ENCODE assay signal across 8 cellular contexts in genomic region chr11:60887531-60887930, GRCh38. TPM values are rescaled to one million over a fixed set of nuclear protein-coding genes. Genes with fewer than 3 reads are reported as not detected.
A peak's percentile ranks its signal among the peaks of the same experiment; 100 is the strongest.
DNase-seq lines count a peak whose midpoint lies in the region; ATAC-seq and TF ChIP-seq lines count a peak whose summit lies in the region.

No MANE protein-coding gene starts in this region.

- H3K4me1 ChIP-seq in GM23248 (ENCODE audit: insufficient read depth) = no peaks in the 10 kb centered on the region
- no peaks in the 10 kb centered on the region for H3K4me1 ChIP-seq in gastrocnemius medialis

- no peak overlapping the region for H3K4me2 ChIP-seq in GM23248 (ENCODE audit: unreplicated experiment)

- H3K79me2 ChIP-seq in GM23248 (ENCODE audit: insufficient read depth) = no peaks in the 10 kb centered on the region

- H3K27ac Mint-ChIP-seq in activated CD4-positive, alpha-beta memory T cell treated with anti-CD3 and anti-CD28 coated beads for 36 hours = no peak overlapping the region

- no peaks in the 10 kb centered on the region for H3K9me2 ChIP-seq in GM23248 (ENCODE audit: insufficient read depth)

- peaks cover 40% of the 10 kb centered on the region for H3K36me3 Mint-ChIP-seq in activated CD4-positive, alpha-beta memory T cell treated with anti-CD3 and anti-CD28 coated beads for 36 hours

- intact Hi-C loops in activated CD4-positive, alpha-beta memory T cell treated with anti-CD3 and anti-CD28 coated beads for 36 hours (cut with micrococcal nuclease) = loop anchor here (1.0 kb wide), 1 partner anchor 56 kb away; no protein-coding TSS in a partner anchor
- intact Hi-C loops in head of caudate nucleus (cut with DNase I) (no loop called here), gastrocnemius medialis (cut with DNase I; ENCODE audit: low total_unique reads) (loop anchor here (1.0 to 2.0 kb wide), 2 partner anchors 56 to 113 kb away; no protein-coding TSS in a partner anchor)

- H3K4me3 ChIP-seq in GM23248 (no peak overlapping the region), gastrocnemius medialis (no peak overlapping the region)

- no peaks in the 10 kb centered on the region for H4K20me1 ChIP-seq in GM23248 (ENCODE audit: insufficient read depth)

- CTCF ChIA-PET in activated CD4-positive, alpha-beta memory T cell treated with anti-CD3 and anti-CD28 coated beads for 36 hours (lab: Charles Lee) = interaction anchor here (0.9 to 2.9 kb wide), 16 partner anchors 9 to 112 kb away, joined by 3 to 100 read pairs (median 6); partner anchors contain the start of gene PRPF19

- H3K4me3 Mint-ChIP-seq in activated CD4-positive, alpha-beta memory T cell treated with anti-CD3 and anti-CD28 coated beads for 36 hours = no peak overlapping the region

- H3K27me3 ChIP-seq in GM23248 (replicated peaks; ENCODE audit: insufficient read depth) (no peaks in the 10 kb centered on the region), gastrocnemius medialis (no peaks in the 10 kb centered on the region)

- H3K27ac ChIP-seq in GM23248 (no peak overlapping the region), gastrocnemius medialis (no peak overlapping the region)

- H3K27me3 Mint-ChIP-seq in activated CD4-positive, alpha-beta memory T cell treated with anti-CD3 and anti-CD28 coated beads for 36 hours = no peaks in the 10 kb centered on the region

- ATAC-seq in gastrocnemius medialis (peak; percentile 54 to 86), HG03442 (IDR thresholded peaks at IDR 0.05; ENCODE audit: unreplicated experiment) (no peak), GM21619 (IDR thresholded peaks at IDR 0.05; ENCODE audit: unreplicated experiment) (no peak)

- DNase-seq in DMS 273 (lab: John Stamatoyannopoulos, UW; ENCODE audit: unreplicated experiment) (peak; percentile 81), GM23248 (peak; percentile 69), NCI-H2081 treated with DMSO at 0.1 percent for 48 hours (lab: John Stamatoyannopoulos, UW) (peak; percentile 60), head of caudate nucleus (peak in 29 of 42 donors; percentile 21 to 71 (median 45)), gastrocnemius medialis (no peak)
- peak; percentile 47 for DNase-seq in activated CD4-positive, alpha-beta memory T cell treated with anti-CD3 and anti-CD28 coated beads for 36 hours

- H2AFZ ChIP-seq in GM23248 = no peak overlapping the region

- H3K9me3 Mint-ChIP-seq in activated CD4-positive, alpha-beta memory T cell treated with anti-CD3 and anti-CD28 coated beads for 36 hours = no peaks in the 10 kb centered on the region

- in situ Hi-C loops in GM23248 (cut with MboI) (no loop called here), gastrocnemius medialis (cut with MboI; ENCODE audit: low sequenced_read_pairs in 4 of 4) (no loop called here)

- POLR2A ChIA-PET in activated CD4-positive, alpha-beta memory T cell treated with anti-CD3 and anti-CD28 coated beads for 36 hours (lab: Charles Lee) = interaction anchor here (1.2 kb wide), 1 partner anchor 15 kb away, joined by 5 read pairs; no protein-coding TSS in a partner anchor

- no peaks in the 10 kb centered on the region for H3K4me1 Mint-ChIP-seq in activated CD4-positive, alpha-beta memory T cell treated with anti-CD3 and anti-CD28 coated beads for 36 hours (ENCODE audit: low read depth)

- no peak overlapping the region for H3K9ac ChIP-seq in GM23248

- 60 to 65% methylated on average over 5 of the region's 5 CpGs for WGBS in GM23248 (ENCODE audit: low coverage in 1 of 2, low lambda C conversion rate in 2 of 2, missing lambda C conversion rate in 2 of 2), 2 experiments

- H3K36me3 ChIP-seq in GM23248 (ENCODE audit: low read depth) = no peaks in the 10 kb centered on the region
- peaks cover 0 to 24% of the 10 kb centered on the region in 2 donors for H3K36me3 ChIP-seq in gastrocnemius medialis

- peak; percentile 22 to 51 (median 46) for TF ChIP-seq CTCF in gastrocnemius medialis (IDR thresholded peaks at IDR 0.05 in 4 of 5, conservative IDR thresholded peaks at IDR 0.05 in 1 of 5)

- no peak for TF ChIP-seq POLR2A in gastrocnemius medialis (IDR thresholded peaks at IDR 0.05)

- H3K9me3 ChIP-seq in GM23248 (ENCODE audit: low read depth) (no peaks in the 10 kb centered on the region), gastrocnemius medialis (no peaks in the 10 kb centered on the region)

- H3F3A ChIP-seq in GM23248 (ENCODE audit: insufficient read depth) = no peaks in the 10 kb centered on the region

RNA-seq across cellular contexts. Expression of gene PRPF19, which starts 18.9 kb away (rescaled TPM):
- total RNA-seq in GM23248 (2014; rRNA removed; shearing (Covaris generic)) = 47.9 and 58.9 TPM in 2 replicates
- 17.4 and 19.1 TPM in 2 replicates for polyA plus RNA-seq in GM23248 (2016; fragmentation: Nextera tagmentation; extraction: Ambion mirVana)
- 100 to 1,000 TPM; 127 to 139 TPM for total RNA-seq in activated CD4-positive, alpha-beta memory T cell treated with anti-CD3 and anti-CD28 coated beads for 36 hours
- total RNA-seq in gastrocnemius medialis = 10 to 100 TPM; 55.5 to 75.6 (median 71.9) TPM

RNA-seq across cellular contexts. Expression of gene ZP1, which starts 20.2 kb away (rescaled TPM):
- 1.3 and 5.3 TPM in 2 replicates for total RNA-seq in GM23248 (2014; rRNA removed; shearing (Covaris generic))
- 0.51 and 1.0 TPM in 2 replicates for polyA plus RNA-seq in GM23248 (2016; fragmentation: Nextera tagmentation; extraction: Ambion mirVana)
- total RNA-seq in activated CD4-positive, alpha-beta memory T cell treated with anti-CD3 and anti-CD28 coated beads for 36 hours = not detected
- not detected for total RNA-seq in gastrocnemius medialis

RNA-seq across cellular contexts. Expression of gene TMEM109, which starts 26.4 kb away (rescaled TPM):
- total RNA-seq in GM23248 (2014; rRNA removed; shearing (Covaris generic)) = 27.2 and 35.9 TPM in 2 replicates
- 95.2 and 97.9 TPM in 2 replicates for polyA plus RNA-seq in GM23248 (2016; fragmentation: Nextera tagmentation; extraction: Ambion mirVana)
- 100 to 1,000 TPM; 101 to 106 TPM for total RNA-seq in activated CD4-positive, alpha-beta memory T cell treated with anti-CD3 and anti-CD28 coated beads for 36 hours
- 100 to 1,000 TPM in 2 of 4 donors, 10 to 100 TPM in 2; 56.5 to 105 (median 82.6) TPM for total RNA-seq in gastrocnemius medialis

RNA-seq across cellular contexts. Expression of gene PTGDR2, which starts 31.8 kb away (rescaled TPM):
- not detected in 2 replicates for total RNA-seq in GM23248 (2014; rRNA removed; shearing (Covaris generic))
- polyA plus RNA-seq in GM23248 (2016; fragmentation: Nextera tagmentation; extraction: Ambion mirVana) = 0.06 TPM in 2 replicates
- total RNA-seq in activated CD4-positive, alpha-beta memory T cell treated with anti-CD3 and anti-CD28 coated beads for 36 hours = under 1 TPM; 0.33 to 0.36 TPM
- total RNA-seq in gastrocnemius medialis = 1 to 10 TPM in 2 of 4 donors, under 1 TPM in 2; 0.40 to 4.3 (median 1.3) TPM

RNA-seq across cellular contexts. Expression of gene TMEM132A, which starts 36.7 kb away (rescaled TPM):
- total RNA-seq in GM23248 (2014; rRNA removed; shearing (Covaris generic)) = 27.2 and 28.2 TPM in 2 replicates
- polyA plus RNA-seq in GM23248 (2016; fragmentation: Nextera tagmentation; extraction: Ambion mirVana) = 10.1 and 12.2 TPM in 2 replicates
- 1 to 10 TPM; 3.3 to 5.7 TPM for total RNA-seq in activated CD4-positive, alpha-beta memory T cell treated with anti-CD3 and anti-CD28 coated beads for 36 hours
- 1 to 10 TPM; 2.5 to 3.7 (median 3.1) TPM for total RNA-seq in gastrocnemius medialis

Comparison
In these comparisons a context has a peak if more than half of its experiments do, and no peak if none do; other contexts are left out.
1. DNase-seq: peak in DMS 273 (single experiment), GM23248 (single experiment), NCI-H2081 treated with DMSO at 0.1 percent for 48 hours (single experiment), activated CD4-positive, alpha-beta memory T cell treated with anti-CD3 and anti-CD28 coated beads for 36 hours (single experiment) and head of caudate nucleus (29 of 42); none in gastrocnemius medialis (0 of 2).
2. ATAC-seq: peak in gastrocnemius medialis (2 of 2); none in HG03442 (single experiment) and GM21619 (single experiment).